8 cellular contexts compared by ENCODE assay signal in the genomic region with DNA sequence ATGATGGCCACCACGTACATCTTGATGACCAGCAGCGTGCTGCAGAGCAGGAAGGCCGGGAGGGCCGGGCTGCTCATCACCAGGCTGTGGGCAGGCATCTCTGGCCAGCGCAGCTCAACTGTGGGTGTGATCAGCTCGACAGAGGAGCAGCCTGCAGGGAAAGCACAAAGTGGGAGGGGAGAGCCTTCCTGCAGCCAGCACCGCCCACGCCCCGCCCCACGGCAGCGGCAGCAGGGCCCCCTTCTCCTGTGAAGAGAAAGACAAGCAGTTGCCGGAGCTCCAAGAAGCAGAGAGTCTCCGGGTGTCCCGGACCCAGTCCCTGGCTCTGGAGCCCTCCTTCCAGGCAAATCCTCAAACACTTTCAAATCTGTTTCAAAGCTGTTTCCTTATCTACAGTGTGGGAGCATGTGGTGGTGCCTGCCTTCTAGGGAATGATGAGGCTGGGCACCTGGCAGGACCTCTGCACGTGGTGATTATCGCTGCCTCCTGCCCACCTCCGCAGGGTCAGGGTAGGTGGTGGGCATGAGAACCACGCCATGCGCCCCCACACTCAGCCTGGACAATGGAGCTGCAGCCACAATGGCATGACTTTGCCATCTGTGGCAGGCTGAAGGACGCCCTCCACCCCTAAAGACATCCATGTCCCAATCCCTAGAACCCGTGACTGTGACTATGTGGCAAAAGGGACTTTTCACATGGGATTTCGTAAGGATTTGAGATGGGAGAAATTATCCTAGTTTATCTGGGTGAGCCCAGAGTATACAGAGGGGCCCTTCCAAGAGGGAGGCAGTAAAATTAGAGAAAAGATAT. TPM values are rescaled to one million over a fixed set of nuclear protein-coding genes. Genes with fewer than 3 reads are reported as not detected.
A peak's percentile ranks its signal among the peaks of the same experiment; 100 is the strongest.
DNase-seq lines count a peak whose midpoint lies in the region; ATAC-seq, FAIRE-seq and TF ChIP-seq lines count a peak whose summit lies in the region.

TSS of gene PTGES (minus strand) at position 128 of the 810 bp plus-strand sequence. CDS start at position 98, 30 bp downstream.

- TF ChIP-seq CTCF in MCF 10A (IDR thresholded peaks at IDR 0.05; ENCODE audit: unreplicated experiment): no peak

- DNase-seq in Ammon's horn (ENCODE audit: low spot score) (peak; percentile 64), HTR-8/SVneo (ENCODE audit: insufficient read length, low spot score) (peak; percentile 78), T1000 (lab: John Stamatoyannopoulos, UW) (peak; percentile 50), MCF 10A (ENCODE audit: unreplicated experiment) (peak; percentile 90), iris pigment epithelial cell (ENCODE audit: low read depth) (peak; percentile 94)
- DNase-seq in stimulated activated CD4-positive, alpha-beta T cell treated with anti-CD3 and anti-CD28 coated beads, Interleukin-15, amount 100 ng/mL, for 48 hours (ENCODE audit: low read depth in 2 of 2): peak; percentile 14 to 34

- no peak for ATAC-seq in HG03460 (IDR thresholded peaks at IDR 0.05; ENCODE audit: unreplicated experiment)
- no peak for ATAC-seq in HG02938 (IDR thresholded peaks at IDR 0.05; ENCODE audit: unreplicated experiment)

- no peak for FAIRE-seq in HTR-8/SVneo (lab: Jason Lieb, UNC)

- H3K36me3 Mint-ChIP-seq in MCF 10A (ENCODE audit: insufficient read depth, unreplicated experiment): peaks cover 19% of the 10 kb centered on the region

- intact Hi-C loops in MCF 10A (cut with micrococcal nuclease): loop anchor here (1.0 kb wide), 1 partner anchor 20 kb away; no protein-coding TSS in a partner anchor

- H3K4me3 Mint-ChIP-seq in MCF 10A (ENCODE audit: unreplicated experiment): peak within 1 kb of the TSS; percentile 93

- peaks cover 22% of the 10 kb centered on the region for H3K4me1 Mint-ChIP-seq in MCF 10A (ENCODE audit: insufficient read depth, unreplicated experiment)

- no peaks in the 10 kb centered on the region for H3K27me3 Mint-ChIP-seq in MCF 10A (ENCODE audit: insufficient read depth, unreplicated experiment)

- CTCF ChIA-PET in MCF 10A (lab: Yijun Ruan, JAX): interaction anchor here (0.6 to 5.3 kb wide), 8 partner anchors 9 to 107 kb away, joined by 3 to 55 read pairs (median 5); no protein-coding TSS in a partner anchor

- BruUV-seq in MCF 10A (replicated peaks; lab: Mats Ljungman, UMichigan): no TSS peak

- peak within 1 kb of the TSS; percentile 82 for H3K27ac Mint-ChIP-seq in MCF 10A (ENCODE audit: low read depth, unreplicated experiment)

- POLR2A ChIA-PET in MCF 10A (lab: Yijun Ruan, JAX): interaction anchor here (0.6 to 8.9 kb wide), 14 partner anchors 10 to 614 kb away, joined by 3 to 293 read pairs (median 4); partner anchors contain the start of genes ASB6, NTMT1 and TOR1B

- H3K9me3 Mint-ChIP-seq in MCF 10A (ENCODE audit: unreplicated experiment): no peaks in the 10 kb centered on the region

RNA-seq across cellular contexts. Expression of gene PTGES, which starts in this region (rescaled TPM):
- total RNA-seq in MCF 10A (2022): 74.0 and 96.6 TPM in 2 replicates

Comparison
In these comparisons a context has a peak if more than half of its experiments do, and no peak if none do; other contexts are left out.
1. DNase-seq: peak in every context shown above with its lines; median percentile 94 in iris pigment epithelial cell; 90 in MCF 10A; 78 in HTR-8/SVneo; 64 in Ammon's horn; 50 in T1000; 24 in stimulated activated CD4-positive, alpha-beta T cell treated with anti-CD3 and anti-CD28 coated beads, Interleukin-15, amount 100 ng/mL, for 48 hours.